In genomic region chr14:73059326-73059725, GRCh38 we compare ENCODE assay signal across 8 cellular contexts. TPM values are rescaled to one million over a fixed set of nuclear protein-coding genes. Genes with fewer than 3 reads are reported as not detected.
DNase-seq lines count a peak whose midpoint lies in the region; ATAC-seq, FAIRE-seq and TF ChIP-seq lines count a peak whose summit lies in the region.

No MANE protein-coding gene starts in this region.

- H2BK120ac ChIP-seq in mesendoderm (ENCODE audit: low read depth, low read length): no peak overlapping the region

- peak overlapping the region; percentile 30 for H3K23ac ChIP-seq in mesendoderm (ENCODE audit: low read length)

- no peaks in the 10 kb centered on the region for H3K27me3 Mint-ChIP-seq in activated naive CD8-positive, alpha-beta T cell treated with anti-CD3 and anti-CD28 coated beads, Interleukin-2, amount 50 U/mL, for 24 hours

- peaks cover 50% of the 10 kb centered on the region for H3K4me1 Mint-ChIP-seq in activated naive CD8-positive, alpha-beta T cell treated with anti-CD3 and anti-CD28 coated beads, Interleukin-2, amount 50 U/mL, for 24 hours

- no peak overlapping the region for H4K5ac ChIP-seq in mesendoderm (ENCODE audit: low read length)

- H3K27ac ChIP-seq in HUES6 (ENCODE audit: low read depth, low read length): peak overlapping the region; percentile 82; the same call in 1 of the 2 replicates
- H3K27ac ChIP-seq in mesendoderm (ENCODE audit: low read depth, low read length): no peak overlapping the region

- H3K27me3 ChIP-seq in HUES6 (ENCODE audit: control insufficient read depth, insufficient read depth, low read length) (no peaks in the 10 kb centered on the region), bronchial epithelial cell (ENCODE audit: control insufficient read depth, insufficient read depth, low read length) (no peaks in the 10 kb centered on the region), mesendoderm (ENCODE audit: insufficient read depth, low read length, poor library complexity) (no peaks in the 10 kb centered on the region)

- peak overlapping the region; percentile 91 for H3K56ac ChIP-seq in mesendoderm (ENCODE audit: low read length)

- WGBS in mesendoderm (ENCODE audit: extremely low coverage, insufficient coverage, low lambda C conversion rate): no CpG with 5 or more reads among the region's 9 CpGs

- DNase-seq in Ammon's horn (ENCODE audit: low spot score) (peak; percentile 4), bronchial epithelial cell (ENCODE audit: low read depth) (peak; percentile 22), mesendoderm (no peak), globus pallidus (ENCODE audit: low spot score) (no peak), nucleus accumbens (lab: John Stamatoyannopoulos, UW) (no peak), NCI-H1436 treated with DMSO at 0.1 percent for 48 hours (lab: John Stamatoyannopoulos, UW) (no peak)
- no peak for DNase-seq in activated naive CD8-positive, alpha-beta T cell treated with anti-CD3 and anti-CD28 coated beads, Interleukin-2, amount 50 U/mL, for 24 hours

- peaks cover 46% of the 10 kb centered on the region for H3K79me2 ChIP-seq in mesendoderm (ENCODE audit: control insufficient read depth, insufficient read depth, low read length)

- ATAC-seq in activated naive CD8-positive, alpha-beta T cell treated with anti-CD3 and anti-CD28 coated beads, Interleukin-2, amount 50 U/mL, for 24 hours: no peak

- H3K9ac ChIP-seq in HUES6 (ENCODE audit: low read length) (peak overlapping the region; percentile 96), mesendoderm (ENCODE audit: low read length) (peak overlapping the region; percentile 99)

- peak overlapping the region; percentile 66 for H3K4ac ChIP-seq in mesendoderm (ENCODE audit: low read depth, low read length)

- H2AK5ac ChIP-seq in mesendoderm (ENCODE audit: low read length): no peak overlapping the region

- H2BK15ac ChIP-seq in mesendoderm (replicated peaks; ENCODE audit: low read depth): no peak overlapping the region

- no peak for TF ChIP-seq CTCF in bronchial epithelial cell (IDR thresholded peaks at IDR 0.05; ENCODE audit: insufficient read depth, low read length, severe bottlenecking)

- H3K79me1 ChIP-seq in mesendoderm (ENCODE audit: low read length): no peaks in the 10 kb centered on the region

- H2BK5ac ChIP-seq in mesendoderm (ENCODE audit: low read length): no peak overlapping the region

- H3K36me3 ChIP-seq in HUES6 (ENCODE audit: control insufficient read depth, insufficient read depth, low read length): peaks cover 23% of the 10 kb centered on the region
- peaks cover 3% of the 10 kb centered on the region for H3K36me3 ChIP-seq in bronchial epithelial cell (ENCODE audit: control insufficient read depth, insufficient read depth, low read length)
- no peaks in the 10 kb centered on the region for H3K36me3 ChIP-seq in mesendoderm (ENCODE audit: control insufficient read depth, insufficient read depth, low read length)

- H3K4me1 ChIP-seq in HUES6 (ENCODE audit: control insufficient read depth, insufficient read depth, low read length) (peaks cover 2% of the 10 kb centered on the region), mesendoderm (ENCODE audit: control insufficient read depth, low read depth, low read length) (no peaks in the 10 kb centered on the region)

- no peak overlapping the region for H3K4me3 Mint-ChIP-seq in activated naive CD8-positive, alpha-beta T cell treated with anti-CD3 and anti-CD28 coated beads, Interleukin-2, amount 50 U/mL, for 24 hours

- no peak overlapping the region for H3K27ac Mint-ChIP-seq in activated naive CD8-positive, alpha-beta T cell treated with anti-CD3 and anti-CD28 coated beads, Interleukin-2, amount 50 U/mL, for 24 hours

- H3K9me3 Mint-ChIP-seq in activated naive CD8-positive, alpha-beta T cell treated with anti-CD3 and anti-CD28 coated beads, Interleukin-2, amount 50 U/mL, for 24 hours: no peaks in the 10 kb centered on the region

- no peaks in the 10 kb centered on the region for H3K9me3 ChIP-seq in HUES6 (ENCODE audit: control insufficient read depth, insufficient read depth, low read depth, low read length)

- no peak overlapping the region for H4K8ac ChIP-seq in mesendoderm (ENCODE audit: low read depth, low read length)

- H3K18ac ChIP-seq in mesendoderm (ENCODE audit: low read length): no peak overlapping the region

- H3K4me2 ChIP-seq in mesendoderm (ENCODE audit: low read length): peak overlapping the region; percentile 94

- no peak for FAIRE-seq in bronchial epithelial cell (lab: Jason Lieb, UNC)

- H3K4me3 ChIP-seq in HUES6 (ENCODE audit: low read depth, low read length): peak overlapping the region; percentile 94
- peak overlapping the region; percentile 97 for H3K4me3 ChIP-seq in bronchial epithelial cell (ENCODE audit: low read depth, low read length)
- peak overlapping the region; percentile 63 for H3K4me3 ChIP-seq in mesendoderm (ENCODE audit: low read length)

- H3K36me3 Mint-ChIP-seq in activated naive CD8-positive, alpha-beta T cell treated with anti-CD3 and anti-CD28 coated beads, Interleukin-2, amount 50 U/mL, for 24 hours (ENCODE audit: low read depth): peaks cover 36% of the 10 kb centered on the region

RNA-seq across cellular contexts. Expression of gene RBM25, which starts 1.0 kb away (rescaled TPM):
- 20.5 and 31.2 TPM in 2 replicates for total RNA-seq in bronchial epithelial cell
- polyA plus RNA-seq in mesendoderm (2013, experiment 1 of 2): 131 TPM
- polyA plus RNA-seq in mesendoderm (2013, experiment 2 of 2): 129 TPM

RNA-seq across cellular contexts. Expression of gene ZFYVE1, which starts 32.4 kb away (rescaled TPM):
- total RNA-seq in bronchial epithelial cell: 11.3 and 13.6 TPM in 2 replicates
- 4.1 TPM for polyA plus RNA-seq in mesendoderm (2013, experiment 1 of 2)
- polyA plus RNA-seq in mesendoderm (2013, experiment 2 of 2): 4.2 TPM

Comparison
In these comparisons a context has a peak if more than half of its experiments do, and no peak if none do; other contexts are left out.
1. DNase-seq: peak in Ammon's horn (single experiment) and bronchial epithelial cell (single experiment); none in mesendoderm (single experiment), globus pallidus (single experiment), activated naive CD8-positive, alpha-beta T cell treated with anti-CD3 and anti-CD28 coated beads, Interleukin-2, amount 50 U/mL, for 24 hours (single experiment), nucleus accumbens (0 of 56) and NCI-H1436 treated with DMSO at 0.1 percent for 48 hours (single experiment).
2. Peak in every context shown above with its lines, with median percentiles within 50 percentile points of each other: H3K4me3 ChIP-seq.